In genomic region chr12:18749381-18749957, GRCh38 we compare ENCODE assay signal across 19 cellular contexts. TPM values are rescaled to one million over a fixed set of nuclear protein-coding genes. Genes with fewer than 3 reads are reported as not detected.
"Had no signal": no experiment of that assay in that cellular context is flagged by ENCODE, and none has a peak within 500 bp of the region (broad histone marks: within the 10 kb centered on the region; RNA-seq: fewer than 3 reads in every experiment).

No MANE protein-coding gene starts in this region.

- H3K27ac ChIP-seq: colonic mucosa, right lobe of liver, spleen, tibial nerve, VCaP had no signal

- H3K27me3 ChIP-seq: colonic mucosa, right lobe of liver, spleen, tibial nerve had no signal

- DNase-seq: activated CD8-positive, alpha-beta memory T cell treated with anti-CD3 and anti-CD28 coated beads, Interleukin-2, amount 50 U/mL, for 48 hours; activated CD8-positive, alpha-beta T cell treated with anti-CD3 and anti-CD28 coated beads, Interleukin-2, amount 10 ng/mL, durations not matched to agents 7 days and 5 days; activated naive CD8-positive, alpha-beta T cell treated with anti-CD3 and anti-CD28 coated beads, Interleukin-2, amount 50 U/mL, for 24 hours; colonic mucosa; immature natural killer cell; mucosa of descending colon; naive thymus-derived CD8-positive, alpha-beta T cell; right lobe of liver; spleen; stimulated activated CD4-positive, alpha-beta T cell treated with anti-CD3 and anti-CD28 coated beads, Interleukin-1b, Interleukin-23, amount 100 ng/mL, for 48 hours; stimulated activated naive B cell treated with anti-CD40 and anti-IgM and Interleukin-4, amounts not matched to agents 10 μg/mL and 1 μg/mL and 100 μg/mL, for 72 hours had no signal

- FAIRE-seq: endothelial cell of umbilical vein had no signal

- H3K4me3 Mint-ChIP-seq: activated CD8-positive, alpha-beta T cell treated with anti-CD3 and anti-CD28 coated beads, Interleukin-2, amount 10 ng/mL, durations not matched to agents 7 days and 5 days; activated naive CD8-positive, alpha-beta T cell treated with anti-CD3 and anti-CD28 coated beads, Interleukin-2, amount 50 U/mL, for 24 hours; immature natural killer cell; naive thymus-derived CD8-positive, alpha-beta T cell; stimulated activated naive B cell treated with anti-CD40 and anti-IgM and Interleukin-4, amounts not matched to agents 10 μg/mL and 1 μg/mL and 100 μg/mL, for 72 hours had no signal

- H3K36me3 ChIP-seq: colonic mucosa, right lobe of liver, spleen, tibial nerve had no signal

- H3K4me1 Mint-ChIP-seq: activated naive CD8-positive, alpha-beta T cell treated with anti-CD3 and anti-CD28 coated beads, Interleukin-2, amount 50 U/mL, for 24 hours; immature natural killer cell; naive thymus-derived CD8-positive, alpha-beta T cell; stimulated activated naive B cell treated with anti-CD40 and anti-IgM and Interleukin-4, amounts not matched to agents 10 μg/mL and 1 μg/mL and 100 μg/mL, for 72 hours had no signal

- H3K9me3 Mint-ChIP-seq: activated naive CD8-positive, alpha-beta T cell treated with anti-CD3 and anti-CD28 coated beads, Interleukin-2, amount 50 U/mL, for 24 hours had no signal

- H3K27ac Mint-ChIP-seq: activated CD8-positive, alpha-beta T cell treated with anti-CD3 and anti-CD28 coated beads, Interleukin-2, amount 10 ng/mL, durations not matched to agents 7 days and 5 days; activated naive CD8-positive, alpha-beta T cell treated with anti-CD3 and anti-CD28 coated beads, Interleukin-2, amount 50 U/mL, for 24 hours; immature natural killer cell; naive thymus-derived CD8-positive, alpha-beta T cell; progenitor cell of endocrine pancreas; stimulated activated naive B cell treated with anti-CD40 and anti-IgM and Interleukin-4, amounts not matched to agents 10 μg/mL and 1 μg/mL and 100 μg/mL, for 72 hours had no signal

- H3K9me3 ChIP-seq: colonic mucosa, mucosa of descending colon, right lobe of liver, spleen, tibial nerve had no signal

- H3K27me3 Mint-ChIP-seq: stimulated activated naive B cell treated with anti-CD40 and anti-IgM and Interleukin-4, amounts not matched to agents 10 μg/mL and 1 μg/mL and 100 μg/mL, for 72 hours had no signal

- H3K4me1 ChIP-seq: colonic mucosa, spleen, tibial nerve had no signal

- H3K4me3 ChIP-seq: colonic mucosa, mucosa of descending colon, right lobe of liver, spleen, tibial nerve had no signal

- H3K36me3 Mint-ChIP-seq: immature natural killer cell; naive thymus-derived CD8-positive, alpha-beta T cell; stimulated activated naive B cell treated with anti-CD40 and anti-IgM and Interleukin-4, amounts not matched to agents 10 μg/mL and 1 μg/mL and 100 μg/mL, for 72 hours had no signal

RNA-seq across cellular contexts. Expression of gene CAPZA3, which starts 11.6 kb away (rescaled TPM):
- total RNA-seq: activated CD8-positive, alpha-beta T cell treated with anti-CD3 and anti-CD28 coated beads, Interleukin-2, amount 10 ng/mL, durations not matched to agents 7 days and 5 days; cardiac septum; colonic mucosa; endothelial cell of umbilical vein; fibroblast of lung; lung microvascular endothelial cell; mucosa of descending colon; naive thymus-derived CD8-positive, alpha-beta T cell; spleen; subcutaneous adipose tissue; tibial nerve had no signal
- polyA plus RNA-seq: endothelial cell of umbilical vein; fibroblast of lung; immature natural killer cell; naive thymus-derived CD8-positive, alpha-beta T cell; spleen had no signal

RNA-seq across cellular contexts. Expression of gene PLCZ1, which starts 11.7 kb away (rescaled TPM):
- total RNA-seq: activated CD8-positive, alpha-beta T cell treated with anti-CD3 and anti-CD28 coated beads, Interleukin-2, amount 10 ng/mL, durations not matched to agents 7 days and 5 days; cardiac septum; colonic mucosa; endothelial cell of umbilical vein; fibroblast of lung; lung microvascular endothelial cell; mucosa of descending colon; naive thymus-derived CD8-positive, alpha-beta T cell; progenitor cell of endocrine pancreas; right lobe of liver; spleen; subcutaneous adipose tissue; tibial nerve had no signal
- polyA plus RNA-seq: endothelial cell of umbilical vein; fibroblast of lung; immature natural killer cell; naive thymus-derived CD8-positive, alpha-beta T cell; spleen had no signal
